8 cellular contexts compared by ENCODE assay signal in genomic region chr21:35859677-35860076, GRCh38.
"Had no signal": no experiment of that assay in that cellular context is flagged by ENCODE, and none has a peak within 500 bp of the region (broad histone marks: within the 10 kb centered on the region; RNA-seq: fewer than 3 reads in every experiment).

No MANE protein-coding gene starts in this region.

- H3K4me3 ChIP-seq: GM12878 had no signal

- DNase-seq: GDM1, GF-D8 had no signal

- ATAC-seq: GM12878 had no signal

- FAIRE-seq: G401.6, GM12878, GM12891, GM12892, GM18507, GM19239 had no signal
